18 cellular contexts compared by ENCODE assay signal in the genomic region with DNA sequence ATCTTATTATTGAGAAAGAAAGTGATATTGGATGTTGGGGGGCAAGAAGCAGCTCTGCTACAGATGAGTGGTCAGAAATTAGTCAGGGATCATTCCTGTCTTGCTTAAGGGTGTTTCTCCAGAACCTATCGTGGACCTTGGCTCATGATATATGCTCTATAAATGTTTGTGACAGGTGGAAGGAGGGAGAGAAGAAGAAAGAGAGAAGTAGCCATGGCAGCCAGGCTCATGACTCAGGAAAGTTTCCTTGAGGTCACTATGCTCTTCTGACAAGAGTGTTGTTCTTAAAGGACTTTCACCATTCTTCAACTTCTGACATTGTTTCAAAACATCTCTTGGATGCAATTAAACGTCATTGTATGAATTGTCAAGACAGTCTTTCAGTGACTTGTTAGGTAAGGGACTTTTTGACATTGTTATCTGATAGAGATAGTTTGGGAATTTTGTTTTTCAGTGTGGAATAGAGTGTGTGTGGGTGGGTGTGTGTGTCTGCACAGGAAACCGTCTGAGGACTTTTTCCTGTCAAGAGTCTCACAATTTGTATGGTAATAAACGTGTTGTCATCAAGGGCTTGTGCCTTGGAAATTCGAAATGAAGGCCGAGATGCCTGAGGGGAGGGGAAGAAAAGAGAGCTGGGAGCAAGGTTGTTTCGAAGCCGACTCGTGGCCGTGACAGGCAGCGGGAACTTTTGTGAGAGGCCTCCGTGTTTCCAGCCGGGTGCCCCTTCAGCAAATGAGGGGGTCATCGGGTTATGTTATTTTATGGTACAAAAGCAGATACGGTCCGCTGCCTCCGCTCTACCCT.
DNase-seq lines count a peak whose midpoint lies in the region; ATAC-seq and TF ChIP-seq lines count a peak whose summit lies in the region.
"Had no signal": no experiment of that assay in that cellular context is flagged by ENCODE, and none has a peak within 500 bp of the region (broad histone marks: within the 10 kb centered on the region; RNA-seq: fewer than 3 reads in every experiment).

No MANE protein-coding gene starts in this region.

- H2BK15ac ChIP-seq in mesenchymal stem cell (ENCODE audit: low read depth, poor library complexity, severe bottlenecking): no peak overlapping the region

- TF ChIP-seq CTCF in left ventricle myocardium inferior (IDR thresholded peaks at IDR 0.05; ENCODE audit: borderline replicate concordance): no peak
- TF ChIP-seq CTCF in right atrium auricular region (IDR thresholded peaks at IDR 0.05): no peak
- TF ChIP-seq CTCF in upper lobe of right lung (IDR thresholded peaks at IDR 0.05): no peak

- no peak overlapping the region for H2BK12ac ChIP-seq in mesenchymal stem cell (ENCODE audit: low read length in 2 of 2)

- H3K27me3 Mint-ChIP-seq in activated naive CD8-positive, alpha-beta T cell treated with anti-CD3 and anti-CD28 coated beads for 36 hours: no peaks in the 10 kb centered on the region
- H3K27me3 Mint-ChIP-seq: activated CD8-positive, alpha-beta memory T cell treated with anti-CD3 and anti-CD28 coated beads, Interleukin-2, amount 10 ng/mL, durations not matched to agents 7 days and 5 days; activated naive CD8-positive, alpha-beta T cell treated with anti-CD3 and anti-CD28 coated beads, Interleukin-2, amount 10 ng/mL, durations not matched to agents 7 days and 5 days had no signal

- no peak overlapping the region for H2AK5ac ChIP-seq in mesenchymal stem cell (ENCODE audit: low read length, severe bottlenecking)

- H3K27ac Mint-ChIP-seq in activated naive CD8-positive, alpha-beta T cell treated with anti-CD3 and anti-CD28 coated beads for 36 hours: peak overlapping the region; percentile 70
- H3K27ac Mint-ChIP-seq: activated CD8-positive, alpha-beta memory T cell treated with anti-CD3 and anti-CD28 coated beads, Interleukin-2, amount 10 ng/mL, durations not matched to agents 7 days and 5 days; activated naive CD8-positive, alpha-beta T cell treated with anti-CD3 and anti-CD28 coated beads, Interleukin-2, amount 10 ng/mL, durations not matched to agents 7 days and 5 days; GM23338 had no signal

- no peak overlapping the region for H2BK120ac ChIP-seq in mesenchymal stem cell (ENCODE audit: low read depth, low read length)

- DNase-seq in left ventricle myocardium inferior (no peak), right atrium auricular region (ENCODE audit: low spot score) (no peak), mesenchymal stem cell (peak; percentile 43), upper lobe of right lung (no peak), HuH-7 (ENCODE audit: low spot score) (no peak)
- DNase-seq in activated naive CD8-positive, alpha-beta T cell treated with anti-CD3 and anti-CD28 coated beads for 36 hours: no peak
- DNase-seq: activated CD8-positive, alpha-beta memory T cell treated with anti-CD3 and anti-CD28 coated beads, Interleukin-2, amount 10 ng/mL, durations not matched to agents 7 days and 5 days; activated naive CD8-positive, alpha-beta T cell treated with anti-CD3 and anti-CD28 coated beads, Interleukin-2, amount 10 ng/mL, durations not matched to agents 7 days and 5 days; kidney glomerular epithelial cell; mucosa of descending colon; NCI-H1694 had no signal

- H4K91ac ChIP-seq in mesenchymal stem cell (ENCODE audit: low read length): no peak overlapping the region

- intact Hi-C loops in left ventricle myocardium inferior (cut with micrococcal nuclease): no loop called here
- intact Hi-C loops in upper lobe of right lung (cut with DNase I): no loop called here

- no peak for ATAC-seq in upper lobe of right lung
- ATAC-seq in GM21786 (IDR thresholded peaks at IDR 0.05; ENCODE audit: unreplicated experiment): no peak
- ATAC-seq in GM21529 (IDR thresholded peaks at IDR 0.05; ENCODE audit: unreplicated experiment): no peak
- ATAC-seq: activated CD8-positive, alpha-beta memory T cell treated with anti-CD3 and anti-CD28 coated beads, Interleukin-2, amount 10 ng/mL, durations not matched to agents 7 days and 5 days; GM23338; HepG2; mucosa of descending colon had no signal

- H3K4me2 ChIP-seq in mesenchymal stem cell (ENCODE audit: low read length, poor library complexity, severe bottlenecking): no peak overlapping the region
- H3K4me2 ChIP-seq: BLaER1, GM23338 had no signal

- H3K4me1 Mint-ChIP-seq in activated naive CD8-positive, alpha-beta T cell treated with anti-CD3 and anti-CD28 coated beads for 36 hours: peaks cover 11% of the 10 kb centered on the region

- no peaks in the 10 kb centered on the region for H3K36me3 ChIP-seq in left ventricle myocardium inferior
- no peaks in the 10 kb centered on the region for H3K36me3 ChIP-seq in right atrium auricular region
- no peaks in the 10 kb centered on the region for H3K36me3 ChIP-seq in mesenchymal stem cell (ENCODE audit: control insufficient read depth in 1 of 2, insufficient read depth in 2 of 2, low read depth in 1 of 2, low read length in 2 of 2)
- H3K36me3 ChIP-seq in upper lobe of right lung: no peaks in the 10 kb centered on the region
- H3K36me3 ChIP-seq: BLaER1, esophagus muscularis mucosa had no signal

- no peak overlapping the region for H3K4ac ChIP-seq in mesenchymal stem cell (ENCODE audit: low read depth in 1 of 2, low read length in 2 of 2)

- H3K4me3 Mint-ChIP-seq in activated naive CD8-positive, alpha-beta T cell treated with anti-CD3 and anti-CD28 coated beads for 36 hours: no peak overlapping the region
- H3K4me3 Mint-ChIP-seq: activated CD8-positive, alpha-beta memory T cell treated with anti-CD3 and anti-CD28 coated beads, Interleukin-2, amount 10 ng/mL, durations not matched to agents 7 days and 5 days; activated naive CD8-positive, alpha-beta T cell treated with anti-CD3 and anti-CD28 coated beads, Interleukin-2, amount 10 ng/mL, durations not matched to agents 7 days and 5 days; GM23338 had no signal

- peaks cover 16% of the 10 kb centered on the region for H3K36me3 Mint-ChIP-seq in activated naive CD8-positive, alpha-beta T cell treated with anti-CD3 and anti-CD28 coated beads for 36 hours
- H3K36me3 Mint-ChIP-seq: activated naive CD8-positive, alpha-beta T cell treated with anti-CD3 and anti-CD28 coated beads, Interleukin-2, amount 10 ng/mL, durations not matched to agents 7 days and 5 days had no signal

- H3K9ac ChIP-seq in mesenchymal stem cell (ENCODE audit: low read length): no peak overlapping the region
- H3K9ac ChIP-seq: BLaER1 had no signal

- H4K8ac ChIP-seq in mesenchymal stem cell (ENCODE audit: low read length): no peak overlapping the region

- WGBS in mesenchymal stem cell: 27% methylated on average over 17 of the region's 17 CpGs

- peak overlapping the region; percentile 71 for H3K27ac ChIP-seq in left ventricle myocardium inferior (replicated peaks)
- no peak overlapping the region for H3K27ac ChIP-seq in right atrium auricular region
- H3K27ac ChIP-seq in mesenchymal stem cell (ENCODE audit: low read length, poor library complexity, severe bottlenecking): no peak overlapping the region
- peak overlapping the region; percentile 17 for H3K27ac ChIP-seq in upper lobe of right lung
- H3K27ac ChIP-seq: BLaER1 had no signal

- H3K14ac ChIP-seq in mesenchymal stem cell (ENCODE audit: low read length in 2 of 2): no peak overlapping the region

- no peak overlapping the region for H3K18ac ChIP-seq in mesenchymal stem cell (ENCODE audit: low read depth in 1 of 2, low read length in 2 of 2)

- peaks cover 5% of the 10 kb centered on the region for H3K9me3 Mint-ChIP-seq in activated naive CD8-positive, alpha-beta T cell treated with anti-CD3 and anti-CD28 coated beads for 36 hours
- H3K9me3 Mint-ChIP-seq: GM23338 had no signal

- H3K23ac ChIP-seq in mesenchymal stem cell (ENCODE audit: low read length in 2 of 2): no peak overlapping the region

- no peak overlapping the region for H2BK5ac ChIP-seq in mesenchymal stem cell (ENCODE audit: low read depth, low read length, poor library complexity, severe bottlenecking)

- H2AFZ ChIP-seq in mesenchymal stem cell (ENCODE audit: low read depth, low read length): no peak overlapping the region
- H2AFZ ChIP-seq: GM23338 had no signal

- H3K27me3 ChIP-seq in left ventricle myocardium inferior (ENCODE audit: low read depth): no peaks in the 10 kb centered on the region
- no peaks in the 10 kb centered on the region for H3K27me3 ChIP-seq in right atrium auricular region
- H3K27me3 ChIP-seq in mesenchymal stem cell (ENCODE audit: control insufficient read depth in 1 of 2, insufficient read depth in 1 of 2, low read length in 2 of 2): peaks cover 0 to 62% of the 10 kb centered on the region in 2 experiments
- no peaks in the 10 kb centered on the region for H3K27me3 ChIP-seq in upper lobe of right lung
- H3K27me3 ChIP-seq: BLaER1, esophagus muscularis mucosa had no signal

- peak overlapping the region; percentile 4 for H3K4me3 ChIP-seq in left ventricle myocardium inferior
- H3K4me3 ChIP-seq in right atrium auricular region: no peak overlapping the region
- no peak overlapping the region for H3K4me3 ChIP-seq in mesenchymal stem cell (ENCODE audit: insufficient read depth in 1 of 2, low read depth in 1 of 2, low read length in 2 of 2)
- no peak overlapping the region for H3K4me3 ChIP-seq in upper lobe of right lung
- H3K4me3 ChIP-seq: BLaER1, esophagus muscularis mucosa, GM23338, mucosa of descending colon, skin epidermis had no signal

- H3K79me1 ChIP-seq in mesenchymal stem cell (replicated peaks; ENCODE audit: low read length, poor library complexity, severe bottlenecking): no peaks in the 10 kb centered on the region

- H3K9me3 ChIP-seq in left ventricle myocardium inferior (replicated peaks) (no peaks in the 10 kb centered on the region), right atrium auricular region (peaks cover 0 to 2% of the 10 kb centered on the region in 2 donors), mesenchymal stem cell (ENCODE audit: control insufficient read depth, low read length) (peaks cover 6% of the 10 kb centered on the region), upper lobe of right lung (no peaks in the 10 kb centered on the region)
- H3K9me3 ChIP-seq: mucosa of descending colon had no signal

- peaks cover 16% of the 10 kb centered on the region for H3K4me1 ChIP-seq in left ventricle myocardium inferior
- H3K4me1 ChIP-seq in right atrium auricular region: no peaks in the 10 kb centered on the region
- no peaks in the 10 kb centered on the region for H3K4me1 ChIP-seq in mesenchymal stem cell (ENCODE audit: control insufficient read depth, insufficient read depth, low read depth, low read length)
- H3K4me1 ChIP-seq in upper lobe of right lung: no peaks in the 10 kb centered on the region

Comparison
In these comparisons a context has a peak if more than half of its experiments do, and no peak if none do; other contexts are left out.
1. H3K27ac ChIP-seq: peak in left ventricle myocardium inferior (single experiment) and upper lobe of right lung (single experiment); none in right atrium auricular region (0 of 2) and mesenchymal stem cell (single experiment).